In genomic region chr16:66830422-66831404, GRCh38 we compare ENCODE assay signal across 8 cellular contexts. TPM values are rescaled to one million over a fixed set of nuclear protein-coding genes. Genes with fewer than 3 reads are reported as not detected.
DNase-seq lines count a peak whose midpoint lies in the region; ATAC-seq and TF ChIP-seq lines count a peak whose summit lies in the region.

Gene NAE1 (minus strand): TSS chr16:66830976. CDS start chr16:66830899, 77 bp downstream.

- CTCF ChIA-PET in activated B cell treated with CpG ODN at 0.5 μM for 24 hours (lab: Charles Lee): interaction anchor here (0.6 to 4.6 kb wide), 11 partner anchors 10 to 79 kb away, joined by 3 to 57 read pairs (median 5); partner anchors contain the start of genes DYNC1LI2 and PDP2

- peaks cover 27% of the 10 kb centered on the region for H3K4me1 Mint-ChIP-seq in activated B cell treated with CpG ODN at 0.5 μM for 24 hours

- ATAC-seq in GM18907 (IDR thresholded peaks at IDR 0.05; ENCODE audit: unreplicated experiment) (peak; percentile 90), HG03159 (IDR thresholded peaks at IDR 0.05; ENCODE audit: unreplicated experiment) (peak; percentile 90), activated B cell treated with CpG ODN at 0.5 μM for 24 hours (ENCODE audit: low read depth) (peak; percentile 98)

- peaks cover 17% of the 10 kb centered on the region for H3K36me3 Mint-ChIP-seq in activated B cell treated with CpG ODN at 0.5 μM for 24 hours (ENCODE audit: low read depth)

- POLR2A ChIA-PET in activated B cell treated with CpG ODN at 0.5 μM for 24 hours (lab: Charles Lee): interaction anchor here (0.7 to 1.7 kb wide), 9 partner anchors 14 to 133 kb away, joined by 3 to 20 read pairs (median 4); partner anchors contain the start of genes CA7, CIAO2B and PDP2

- intact Hi-C loops in activated B cell treated with CpG ODN at 0.5 μM for 24 hours (cut with micrococcal nuclease): loop anchor here (1.0 to 5.0 kb wide), 4 partner anchors 38 to 97 kb away; partner anchors contain the start of genes DYNC1LI2 and RRAD

- peak; percentile 94 for TF ChIP-seq CTCF in activated B cell treated with CpG ODN at 0.5 μM for 24 hours (IDR thresholded peaks at IDR 0.05)

- peak within 1 kb of the TSS; percentile 68 for H3K27ac ChIP-seq in caudate nucleus (ENCODE audit: low read depth, low read length)

- peak within 1 kb of the TSS; percentile 78 for H3K4me3 Mint-ChIP-seq in activated B cell treated with CpG ODN at 0.5 μM for 24 hours

- no peaks in the 10 kb centered on the region for H3K27me3 Mint-ChIP-seq in activated B cell treated with CpG ODN at 0.5 μM for 24 hours

- H3K9me3 Mint-ChIP-seq in activated B cell treated with CpG ODN at 0.5 μM for 24 hours: no peaks in the 10 kb centered on the region

- peak within 1 kb of the TSS; percentile 53 for H3K27ac Mint-ChIP-seq in activated B cell treated with CpG ODN at 0.5 μM for 24 hours

- DNase-seq in AG08396 (ENCODE audit: low spot score) (peak; percentile 99), NCI-H2227 (lab: John Stamatoyannopoulos, UW; ENCODE audit: unreplicated experiment) (peak; percentile 91), activated B cell treated with CpG ODN at 0.5 μM for 24 hours (peak; percentile 94), caudate nucleus (lab: John Stamatoyannopoulos, UW) (peak in 56 of 61 donors; percentile 23 to 88 (median 74)), islet precursor cell (peak; percentile 92)
- DNase-seq in stimulated activated CD4-positive, alpha-beta T cell treated with anti-CD3 and anti-CD28 coated beads, Interleukin-12 subunit alpha, Interleukin-12 subunit beta, amount 100 ng/mL, for 48 hours (ENCODE audit: low read depth in 2 of 3, low spot score in 1 of 3): peak; percentile 79 to 84 (median 80)

RNA-seq across cellular contexts. Expression of gene NAE1, which starts in this region (rescaled TPM):
- total RNA-seq in activated B cell treated with CpG ODN at 0.5 μM for 24 hours: 53.7 and 54.1 TPM in 2 replicates

Comparison
In these comparisons a context has a peak if more than half of its experiments do, and no peak if none do; other contexts are left out.
1. Peak in every context shown above with its lines: DNase-seq, ATAC-seq and H3K27ac ChIP-seq.